ENCODE assay signal across 23 cellular contexts in the genomic region with DNA sequence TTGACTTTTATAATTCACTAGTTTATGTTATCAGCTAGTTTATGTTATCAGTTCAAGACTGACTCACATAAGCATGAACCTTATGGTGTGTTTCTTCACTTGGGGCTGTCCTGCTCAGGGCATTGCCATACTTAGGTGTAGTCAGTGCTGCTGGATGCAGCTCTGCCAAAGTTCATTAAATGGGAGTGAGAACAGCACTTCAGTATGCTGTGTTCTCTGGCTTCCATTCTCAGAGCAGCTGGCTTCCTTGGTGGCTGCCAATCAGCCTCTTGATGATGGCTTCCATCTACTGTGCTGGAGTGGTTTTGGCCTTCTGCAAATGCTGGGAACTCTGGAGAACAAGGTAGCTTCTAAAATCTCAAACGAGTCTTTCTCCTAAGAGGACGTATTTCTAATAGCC.
DNase-seq lines count a peak whose midpoint lies in the region; ATAC-seq and TF ChIP-seq lines count a peak whose summit lies in the region.
"Had no signal": no experiment of that assay in that cellular context is flagged by ENCODE, and none has a peak within 500 bp of the region (broad histone marks: within the 10 kb centered on the region; RNA-seq: fewer than 3 reads in every experiment).

No MANE protein-coding gene starts in this region.

- H4K20me1 ChIP-seq in IMR-90 (ENCODE audit: insufficient read depth, low read length) (no peaks in the 10 kb centered on the region), smooth muscle cell (ENCODE audit: low read depth) (no peaks in the 10 kb centered on the region)
- H4K20me1 ChIP-seq: BLaER1 treated with 17β-estradiol and CSF1 and Interleukin-3, amounts not matched to agents 10 nM and 100 nM had no signal

- in situ Hi-C loops in IMR-90 (cut with MboI; ENCODE audit: low sequenced_read_pairs), result no loop called here

- no peak overlapping the region for H2BK20ac ChIP-seq in IMR-90 (ENCODE audit: low read depth, low read length)

- POLR2A ChIA-PET in IMR-90 (lab: Charles Lee; ENCODE audit: unreplicated experiment), result no interaction called here

- H2AFZ ChIP-seq in IMR-90 (replicated peaks; ENCODE audit: low read length, poor library complexity) (no peak overlapping the region), smooth muscle cell (ENCODE audit: low read depth) (no peak overlapping the region)
- H2AFZ ChIP-seq: GM23338 had no signal

- H3K4me3 ChIP-seq in IMR-90 (ENCODE audit: insufficient read depth, low read depth, low read length) (no peak overlapping the region), smooth muscle cell (no peak overlapping the region)
- H3K4me3 ChIP-seq: A549; BLaER1 treated with 17β-estradiol and CSF1 and Interleukin-3, amounts not matched to agents 10 nM and 100 nM; GM12878; GM23338 had no signal

- no peak overlapping the region for H4K91ac ChIP-seq in IMR-90 (ENCODE audit: insufficient read depth, low read depth, low read length)

- peaks cover 6% of the 10 kb centered on the region for H3F3A ChIP-seq in smooth muscle cell (ENCODE audit: low read depth)

- H2AK5ac ChIP-seq in IMR-90 (ENCODE audit: low read depth, low read length), result no peak overlapping the region

- H3K18ac ChIP-seq in IMR-90 (ENCODE audit: low read depth, low read length), result no peak overlapping the region; the same call in 1 of the 2 replicates

- CTCF ChIA-PET in IMR-90 (lab: Yijun Ruan, JAX), result interaction anchor here (0.6 kb wide), 1 partner anchor 363 kb away, joined by 4 read pairs; no protein-coding TSS in a partner anchor

- H2AK9ac ChIP-seq in IMR-90 (replicated peaks; ENCODE audit: low read depth, low read length, poor library complexity), result no peak overlapping the region

- H3K9me3 ChIP-seq in IMR-90 (ENCODE audit: control insufficient read depth, insufficient read depth, low read length), result no peaks in the 10 kb centered on the region
- no peaks in the 10 kb centered on the region for H3K9me3 ChIP-seq in smooth muscle cell (replicated peaks; ENCODE audit: low read depth)
- H3K9me3 ChIP-seq: A549; BE2C; BLaER1 treated with 17β-estradiol and CSF1 and Interleukin-3, amounts not matched to agents 10 nM and 100 nM had no signal

- no peak overlapping the region for H2BK15ac ChIP-seq in IMR-90 (ENCODE audit: low read depth, low read length)

- no TSS peak for BruUV-seq in IMR-90 (replicated peaks; lab: Mats Ljungman, UMichigan)

- intact Hi-C loops in Right ventricle myocardium inferior (cut with DNase I) (no loop called here), cardiac septum (cut with DNase I) (no loop called here), IMR-90 (cut with micrococcal nuclease) (no loop called here), left ventricle myocardium superior (cut with micrococcal nuclease) (no loop called here)

- H3K27me3 ChIP-seq in IMR-90 (ENCODE audit: control insufficient read depth, insufficient read depth, low read length), result no peaks in the 10 kb centered on the region
- no peaks in the 10 kb centered on the region for H3K27me3 ChIP-seq in smooth muscle cell (ENCODE audit: low read depth)
- H3K27me3 ChIP-seq: BE2C; BLaER1 treated with 17β-estradiol and CSF1 and Interleukin-3, amounts not matched to agents 10 nM and 100 nM had no signal

- no peaks in the 10 kb centered on the region for H3K9me1 ChIP-seq in IMR-90 (ENCODE audit: insufficient read depth, low read length)

- H2BK120ac ChIP-seq in IMR-90 (ENCODE audit: low read depth, low read length), result no peak overlapping the region

- dilution Hi-C loops in IMR-90 (cut with HindIII; ENCODE audit: low sequenced_read_pairs, unreplicated experiment), result no loop called here

- H3K14ac ChIP-seq in IMR-90 (replicated peaks; ENCODE audit: low read depth, low read length), result no peak overlapping the region

- no peak overlapping the region for H2BK5ac ChIP-seq in IMR-90 (ENCODE audit: low read depth, low read length, poor library complexity, severe bottlenecking)

- DNase-seq in Right ventricle myocardium inferior (ENCODE audit: missing footprints) (no peak), cardiac septum (ENCODE audit: low spot score) (no peak), IMR-90 (no peak), left ventricle myocardium superior (no peak), smooth muscle cell (lab: John Stamatoyannopoulos, UW; ENCODE audit: unreplicated experiment) (no peak), NCI-H1092 treated with DMSO at 0.1 percent for 48 hours (lab: John Stamatoyannopoulos, UW) (no peak)
- DNase-seq: 8988T; ACHN; AML-193; BE2C; CD4-positive, alpha-beta T cell; CD8-positive, alpha-beta memory T cell; DMS 273 treated with DMSO at 0.1 percent for 48 hours; DMS79; EL; GDM1; H9 had no signal

- no peaks in the 10 kb centered on the region for H3K79me2 ChIP-seq in smooth muscle cell (ENCODE audit: low read depth)

- no peak overlapping the region for H4K5ac ChIP-seq in IMR-90 (ENCODE audit: low read depth, low read length)

- H3K23ac ChIP-seq in IMR-90 (ENCODE audit: low read depth, low read length), result no peak overlapping the region

- no peak overlapping the region for H3K4me2 ChIP-seq in IMR-90 (ENCODE audit: low read depth, low read length)
- H3K4me2 ChIP-seq in smooth muscle cell, result no peak overlapping the region
- H3K4me2 ChIP-seq: A549; BLaER1 treated with 17β-estradiol and CSF1 and Interleukin-3, amounts not matched to agents 10 nM and 100 nM; GM23338 had no signal

- no peaks in the 10 kb centered on the region for H3K36me3 ChIP-seq in IMR-90 (ENCODE audit: control insufficient read depth, insufficient read depth, low read length)
- H3K36me3 ChIP-seq in smooth muscle cell (ENCODE audit: low read depth), result no peaks in the 10 kb centered on the region
- H3K36me3 ChIP-seq: BE2C; BLaER1 treated with 17β-estradiol and CSF1 and Interleukin-3, amounts not matched to agents 10 nM and 100 nM had no signal

- H4K8ac ChIP-seq in IMR-90 (ENCODE audit: low read depth in 2 of 2, low read length in 2 of 2), result no peak overlapping the region

- no peak overlapping the region for H3K27ac ChIP-seq in IMR-90 (ENCODE audit: insufficient read depth, low read length)
- peak overlapping the region; percentile 66 for H3K27ac ChIP-seq in smooth muscle cell (ENCODE audit: low read depth)
- H3K27ac ChIP-seq: A549; BLaER1 treated with 17β-estradiol and CSF1 and Interleukin-3, amounts not matched to agents 10 nM and 100 nM had no signal

- no peak for TF ChIP-seq POLR2A in IMR-90 (IDR thresholded peaks at IDR 0.05; ENCODE audit: low read depth, low read length)

- no CpG with 5 or more reads among the region's 2 CpGs for WGBS in IMR-90 (ENCODE audit: extremely low coverage in 2 of 2, insufficient read length in 1 of 2), 2 experiments
- 93% methylated on average over 2 of the region's 2 CpGs for WGBS in smooth muscle cell (ENCODE audit: low lambda C conversion rate)

- H3K4me1 ChIP-seq in IMR-90 (ENCODE audit: control insufficient read depth, insufficient read depth, low read length) (no peaks in the 10 kb centered on the region), smooth muscle cell (ENCODE audit: low read depth) (peaks cover 17% of the 10 kb centered on the region)
- H3K4me1 ChIP-seq: A549; BLaER1 treated with 17β-estradiol and CSF1 and Interleukin-3, amounts not matched to agents 10 nM and 100 nM had no signal

- TF ChIP-seq CTCF in IMR-90 (conservative IDR thresholded peaks at IDR 0.05; ENCODE audit: low read depth, low read length) (no peak), smooth muscle cell (IDR thresholded peaks at IDR 0.05; ENCODE audit: borderline replicate concordance, insufficient read depth, poor library complexity, severe bottlenecking) (no peak)

- no peak for TF ChIP-seq RAD21 in IMR-90 (IDR thresholded peaks at IDR 0.05; ENCODE audit: low read length)

- no peak overlapping the region for H3K4ac ChIP-seq in IMR-90 (ENCODE audit: low read depth, low read length)

- H3K9ac ChIP-seq in IMR-90 (ENCODE audit: low read depth, low read length) (no peak overlapping the region), smooth muscle cell (ENCODE audit: low read depth) (no peak overlapping the region)
- H3K9ac ChIP-seq: BLaER1 treated with 17β-estradiol and CSF1 and Interleukin-3, amounts not matched to agents 10 nM and 100 nM had no signal

- H3K56ac ChIP-seq in IMR-90 (ENCODE audit: extremely low read depth, insufficient read depth, low read length), result no peak overlapping the region

- ATAC-seq in Right ventricle myocardium inferior (peak; percentile 37), IMR-90 (ENCODE audit: low read depth) (0 out of 2 replicates have a peak, but pooled peaks have one; percentile 14), left ventricle myocardium superior (peak; percentile 68), GM19463 (IDR thresholded peaks at IDR 0.05; ENCODE audit: unreplicated experiment) (no peak)
- ATAC-seq: A549, GM12878, GM23338, HCT116 had no signal

- H3K79me1 ChIP-seq in IMR-90 (ENCODE audit: low read depth in 1 of 2, low read length in 2 of 2), result no peaks in the 10 kb centered on the region

TF ChIP-seq in IMR-90, 13 proteins besides CTCF, POLR2A, EP300 and RAD21 (continues in another document):
- TF ChIP-seq FOS (IDR thresholded peaks at IDR 0.05; ENCODE audit: low read depth, low read length), result no peak
- TF ChIP-seq CEBPB (IDR thresholded peaks at IDR 0.05; ENCODE audit: low read depth, low read length), result no peak
- TF ChIP-seq, protein P1, sequence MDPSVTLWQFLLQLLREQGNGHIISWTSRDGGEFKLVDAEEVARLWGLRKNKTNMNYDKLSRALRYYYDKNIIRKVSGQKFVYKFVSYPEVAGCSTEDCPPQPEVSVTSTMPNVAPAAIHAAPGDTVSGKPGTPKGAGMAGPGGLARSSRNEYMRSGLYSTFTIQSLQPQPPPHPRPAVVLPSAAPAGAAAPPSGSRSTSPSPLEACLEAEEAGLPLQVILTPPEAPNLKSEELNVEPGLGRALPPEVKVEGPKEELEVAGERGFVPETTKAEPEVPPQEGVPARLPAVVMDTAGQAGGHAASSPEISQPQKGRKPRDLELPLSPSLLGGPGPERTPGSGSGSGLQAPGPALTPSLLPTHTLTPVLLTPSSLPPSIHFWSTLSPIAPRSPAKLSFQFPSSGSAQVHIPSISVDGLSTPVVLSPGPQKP (IDR thresholded peaks at IDR 0.05; ENCODE audit: borderline replicate concordance, low read depth, low read length), result no peak
- TF ChIP-seq CHD1 (IDR thresholded peaks at IDR 0.05; ENCODE audit: low read depth, low read length), result no peak
- no peak for TF ChIP-seq NFE2L2 (IDR thresholded peaks at IDR 0.05; ENCODE audit: low read depth, low read length)
- TF ChIP-seq BHLHE40 (IDR thresholded peaks at IDR 0.05; ENCODE audit: low read depth, low read length), result no peak
- TF ChIP-seq, protein P2, sequence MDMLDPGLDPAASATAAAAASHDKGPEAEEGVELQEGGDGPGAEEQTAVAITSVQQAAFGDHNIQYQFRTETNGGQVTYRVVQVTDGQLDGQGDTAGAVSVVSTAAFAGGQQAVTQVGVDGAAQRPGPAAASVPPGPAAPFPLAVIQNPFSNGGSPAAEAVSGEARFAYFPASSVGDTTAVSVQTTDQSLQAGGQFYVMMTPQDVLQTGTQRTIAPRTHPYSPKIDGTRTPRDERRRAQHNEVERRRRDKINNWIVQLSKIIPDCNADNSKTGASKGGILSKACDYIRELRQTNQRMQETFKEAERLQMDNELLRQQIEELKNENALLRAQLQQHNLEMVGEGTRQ (IDR thresholded peaks at IDR 0.05; ENCODE audit: low read depth, low read length), result no peak
- TF ChIP-seq MAFK (IDR thresholded peaks at IDR 0.05; ENCODE audit: low read depth, low read length), result no peak
- TF ChIP-seq RFX5 (IDR thresholded peaks at IDR 0.05; ENCODE audit: low read depth, low read length), result no peak
- no peak for TF ChIP-seq MXI1 (IDR thresholded peaks at IDR 0.05; ENCODE audit: borderline replicate concordance, low read depth, low read length)
